15 cellular contexts compared by ENCODE assay signal in the genomic region with DNA sequence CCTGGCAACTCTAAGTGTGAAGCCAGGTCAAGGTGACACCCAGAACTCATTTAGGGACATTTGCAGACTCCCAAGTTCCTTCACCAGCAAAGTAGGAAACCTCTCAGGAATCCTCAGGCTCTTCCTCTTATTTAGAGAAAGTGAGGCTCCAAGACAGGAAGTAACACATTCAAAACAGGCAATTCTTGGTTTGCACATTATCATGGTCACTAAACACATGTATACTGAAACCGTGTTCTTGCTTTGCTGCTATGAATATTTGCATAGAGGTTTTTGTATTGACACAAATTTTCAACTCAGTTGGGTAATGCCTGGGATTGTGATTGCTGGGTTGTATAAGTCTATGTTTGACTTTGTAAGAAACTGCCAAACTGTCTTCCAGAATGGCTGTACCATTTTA. TPM values are rescaled to one million over a fixed set of nuclear protein-coding genes. Genes with fewer than 3 reads are reported as not detected.
DNase-seq lines count a peak whose midpoint lies in the region; ATAC-seq and TF ChIP-seq lines count a peak whose summit lies in the region.
"Had no signal": no experiment of that assay in that cellular context is flagged by ENCODE, and none has a peak within 500 bp of the region (broad histone marks: within the 10 kb centered on the region; RNA-seq: fewer than 3 reads in every experiment).

No MANE protein-coding gene starts in this region.

- peaks cover 0 to 3% (median 0%) of the 10 kb centered on the region in 8 donors for H3K9me3 Mint-ChIP-seq in CD4-positive, alpha-beta memory T cell

- no peaks in the 10 kb centered on the region for H3K27me3 ChIP-seq in effector memory CD4-positive, alpha-beta T cell (replicated peaks; ENCODE audit: control insufficient read depth, insufficient read depth, low read length, poor library complexity, severe bottlenecking)
- no peaks in the 10 kb centered on the region for H3K27me3 ChIP-seq in CD4-positive, alpha-beta memory T cell (ENCODE audit: insufficient read depth, low read length)
- H3K27me3 ChIP-seq: cardiac muscle cell, esophagus squamous epithelium had no signal

- no peaks in the 10 kb centered on the region for H3K36me3 ChIP-seq in effector memory CD4-positive, alpha-beta T cell (ENCODE audit: control insufficient read depth, insufficient read depth, low read length)
- no peaks in the 10 kb centered on the region for H3K36me3 ChIP-seq in CD4-positive, alpha-beta memory T cell (ENCODE audit: insufficient read depth, low read length)
- H3K36me3 ChIP-seq: cardiac muscle cell, esophagus squamous epithelium, suprapubic skin had no signal

- H3K4me3 ChIP-seq in GM12864 (ENCODE audit: low read depth, low read length): no peak overlapping the region
- H3K4me3 ChIP-seq in effector memory CD4-positive, alpha-beta T cell (ENCODE audit: insufficient read depth, low read depth, low read length, poor library complexity, severe bottlenecking): no peak overlapping the region
- no peak overlapping the region for H3K4me3 ChIP-seq in CD4-positive, alpha-beta memory T cell (ENCODE audit: low read length in 2 of 2)
- H3K4me3 ChIP-seq: cardiac muscle cell, esophagus squamous epithelium, suprapubic skin had no signal

- DNase-seq in GM12864 (ENCODE audit: low read depth): peak; percentile 52
- no peak for DNase-seq in NCI-H1092 treated with DMSO at 0.1 percent for 48 hours (lab: John Stamatoyannopoulos, UW)
- no peak for DNase-seq in effector memory CD4-positive, alpha-beta T cell
- no peak for DNase-seq in A172 (ENCODE audit: low spot score)
- no peak for DNase-seq in CD4-positive, alpha-beta memory T cell
- DNase-seq: activated CD4-positive, CD25-positive, alpha-beta regulatory T cell treated with anti-CD3 and anti-CD28 coated beads, Interleukin-2, amount 50 U/mL, for 72 hours; DMS79; esophagus squamous epithelium; NCI-H1092; SK-N-SH had no signal

- H3K4me3 Mint-ChIP-seq in CD4-positive, alpha-beta memory T cell: no peak overlapping the region

- H3K27ac ChIP-seq in effector memory CD4-positive, alpha-beta T cell (ENCODE audit: insufficient read depth, low read length, poor library complexity, severe bottlenecking): no peak overlapping the region
- no peak overlapping the region for H3K27ac ChIP-seq in CD4-positive, alpha-beta memory T cell (ENCODE audit: low read depth, low read length)
- H3K27ac ChIP-seq: esophagus squamous epithelium, suprapubic skin had no signal

- no peak for TF ChIP-seq CTCF in GM12864 (IDR thresholded peaks at IDR 0.05; ENCODE audit: low read depth, low read length, missing control alignments)

- intact Hi-C loops in CD4-positive, alpha-beta memory T cell (cut with micrococcal nuclease): no loop called here

- H3K4me1 Mint-ChIP-seq in CD4-positive, alpha-beta memory T cell: peaks cover 0 to 2% (median under 1%) of the 10 kb centered on the region in 4 donors

- CTCF ChIA-PET in CD4-positive, alpha-beta memory T cell (lab: Charles Lee; ENCODE audit: partially characterized antibody): no interaction called here

- H3K36me3 Mint-ChIP-seq in CD4-positive, alpha-beta memory T cell: peaks cover 0 to 3% of the 10 kb centered on the region in 2 donors

- H3K9me3 ChIP-seq in effector memory CD4-positive, alpha-beta T cell (ENCODE audit: control insufficient read depth, low read length): no peaks in the 10 kb centered on the region
- no peaks in the 10 kb centered on the region for H3K9me3 ChIP-seq in CD4-positive, alpha-beta memory T cell (ENCODE audit: control insufficient read depth in 1 of 2, low read length in 2 of 2)
- H3K9me3 ChIP-seq: SK-N-SH, suprapubic skin had no signal

- peaks cover 1 to 4% of the 10 kb centered on the region in 2 donors for H3K27me3 Mint-ChIP-seq in CD4-positive, alpha-beta memory T cell

- POLR2A ChIA-PET in CD4-positive, alpha-beta memory T cell (lab: Charles Lee; ENCODE audit: partially characterized antibody): no interaction called here

- no peak overlapping the region for H3K27ac Mint-ChIP-seq in CD4-positive, alpha-beta memory T cell

- ATAC-seq in GM19324 (IDR thresholded peaks at IDR 0.05; ENCODE audit: low FRiP score, unreplicated experiment) (peak; percentile 68), HG02623 (IDR thresholded peaks at IDR 0.05; ENCODE audit: unreplicated experiment) (peak; percentile 63), HG03378 (IDR thresholded peaks at IDR 0.05; ENCODE audit: unreplicated experiment) (peak; percentile 85)

- no peaks in the 10 kb centered on the region for H3K4me1 ChIP-seq in effector memory CD4-positive, alpha-beta T cell (ENCODE audit: control insufficient read depth, insufficient read depth, low read length, poor library complexity, severe bottlenecking)
- H3K4me1 ChIP-seq in CD4-positive, alpha-beta memory T cell (ENCODE audit: insufficient read depth, low read length): no peaks in the 10 kb centered on the region
- H3K4me1 ChIP-seq: esophagus squamous epithelium, suprapubic skin had no signal

RNA-seq across cellular contexts. Expression of gene URI1, which starts 13.2 kb away (rescaled TPM):
- 74.6 and 78.8 TPM in 2 replicates for total RNA-seq in A172 (2014; rRNA removed; shearing (Covaris generic))
- 10 to 100 TPM; 91.7 to 95.0 TPM for total RNA-seq in CD4-positive, alpha-beta memory T cell
- polyA plus RNA-seq in CD4-positive, alpha-beta memory T cell: 10 to 100 TPM; 16.6 to 37.7 TPM
